16 cellular contexts compared by ENCODE assay signal in genomic region chr1:35288761-35289160, GRCh38. TPM values are rescaled to one million over a fixed set of nuclear protein-coding genes. Genes with fewer than 3 reads are reported as not detected.
A peak's percentile ranks its signal among the peaks of the same experiment; 100 is the strongest.
DNase-seq lines count a peak whose midpoint lies in the region; ATAC-seq and TF ChIP-seq lines count a peak whose summit lies in the region.
"Had no signal": no experiment of that assay in that cellular context is flagged by ENCODE, and none has a peak within 500 bp of the region (broad histone marks: within the 10 kb centered on the region; RNA-seq: fewer than 3 reads in every experiment).

No MANE protein-coding gene starts in this region.

- no peak for TF ChIP-seq CTCF in astrocyte of the spinal cord (IDR thresholded peaks at IDR 0.05; ENCODE audit: low read depth, low read length)
- TF ChIP-seq CTCF in type B pancreatic cell (conservative IDR thresholded peaks at IDR 0.05) = no peak
- no peak for TF ChIP-seq CTCF in A673 (conservative IDR thresholded peaks at IDR 0.05; ENCODE audit: low read depth, low read length)

- ATAC-seq in activated T-cell treated with anti-CD3 and anti-CD28 coated beads, Interleukin-2, amount 50 U/mL, for 72 hours (replicated peaks in 1 of 2) = no peak
- no peak for ATAC-seq in stimulated activated effector memory CD8-positive, alpha-beta T cell treated with anti-CD3 and anti-CD28 coated beads, Interleukin-12 subunit alpha, Interleukin-12 subunit beta, amount 100 ng/mL, for 72 hours

- intact Hi-C loops in A673 (cut with micrococcal nuclease; ENCODE audit: unreplicated experiment) = no loop called here

- H3K4me1 ChIP-seq in A673 (ENCODE audit: insufficient read depth, low read length, poor library complexity, severe bottlenecking) = no peaks in the 10 kb centered on the region
- H3K4me1 ChIP-seq: parathyroid adenoma had no signal

- in situ Hi-C loops in astrocyte of the spinal cord (cut with HindIII; ENCODE audit: low sequenced_read_pairs) = no loop called here

- no peaks in the 10 kb centered on the region for H3K27me3 ChIP-seq in A673 (replicated peaks; ENCODE audit: insufficient read depth, low read depth, low read length, poor library complexity)
- H3K27me3 ChIP-seq: cardiac muscle cell, upper lobe of left lung had no signal

- H3K4me1 Mint-ChIP-seq in activated T-cell treated with anti-CD3 and anti-CD28 coated beads, Interleukin-2, amount 50 U/mL, for 72 hours (ENCODE audit: low read depth) = peaks cover 41% of the 10 kb centered on the region
- H3K4me1 Mint-ChIP-seq in stimulated activated effector memory CD8-positive, alpha-beta T cell treated with anti-CD3 and anti-CD28 coated beads, Interleukin-12 subunit alpha, Interleukin-12 subunit beta, amount 100 ng/mL, for 72 hours = peaks cover 7% of the 10 kb centered on the region
- peaks cover 16% of the 10 kb centered on the region for H3K4me1 Mint-ChIP-seq in type B pancreatic cell (ENCODE audit: unreplicated experiment)

- peaks cover 0 to 4% of the 10 kb centered on the region in 2 donors for H3K9me3 Mint-ChIP-seq in activated T-cell treated with anti-CD3 and anti-CD28 coated beads, Interleukin-2, amount 50 U/mL, for 72 hours
- H3K9me3 Mint-ChIP-seq in stimulated activated effector memory CD8-positive, alpha-beta T cell treated with anti-CD3 and anti-CD28 coated beads, Interleukin-12 subunit alpha, Interleukin-12 subunit beta, amount 100 ng/mL, for 72 hours = no peaks in the 10 kb centered on the region
- H3K9me3 Mint-ChIP-seq in type B pancreatic cell = no peaks in the 10 kb centered on the region
- H3K9me3 Mint-ChIP-seq: activated T-helper 2 cell treated with anti-CD3 and anti-CD28 coated beads, Interferon-gamma antibody, Interleukin-2, Interleukin-4, amounts not matched to agents 10 μg/mL and 5 μg/mL and 100 μg/mL, durations not matched to agents 14 hours and 24 hours and 36 hours had no signal

- H3K27ac ChIP-seq in A673 (ENCODE audit: low read depth, low read length, poor library complexity, severe bottlenecking) = no peak overlapping the region
- H3K27ac ChIP-seq: parathyroid adenoma, upper lobe of left lung had no signal

- no peaks in the 10 kb centered on the region for H3K27me3 Mint-ChIP-seq in activated T-cell treated with anti-CD3 and anti-CD28 coated beads, Interleukin-2, amount 50 U/mL, for 72 hours (ENCODE audit: low read depth)
- H3K27me3 Mint-ChIP-seq in type B pancreatic cell = no peaks in the 10 kb centered on the region

- H3K4me3 ChIP-seq in astrocyte of the spinal cord (ENCODE audit: low read depth, low read length) (no peak overlapping the region), A673 (ENCODE audit: low read depth, low read length, poor library complexity, severe bottlenecking) (no peak overlapping the region)
- H3K4me3 ChIP-seq: cardiac muscle cell, upper lobe of left lung had no signal

- peak overlapping the region; percentile 20 for H3K27ac Mint-ChIP-seq in activated T-cell treated with anti-CD3 and anti-CD28 coated beads, Interleukin-2, amount 50 U/mL, for 72 hours
- peak overlapping the region; percentile 35 for H3K27ac Mint-ChIP-seq in stimulated activated effector memory CD8-positive, alpha-beta T cell treated with anti-CD3 and anti-CD28 coated beads, Interleukin-12 subunit alpha, Interleukin-12 subunit beta, amount 100 ng/mL, for 72 hours
- no peak overlapping the region for H3K27ac Mint-ChIP-seq in type B pancreatic cell

- CTCF ChIA-PET in A673 (lab: Charles Lee) = no interaction called here

- DNase-seq in activated T-cell treated with anti-CD3 and anti-CD28 coated beads, Interleukin-2, amount 50 U/mL, for 72 hours = no peak
- DNase-seq in activated T-cell treated with anti-CD3 and anti-CD28 coated beads, Interleukin-2, amount 50 U/mL, for 1 hour = no peak
- peak; percentile 76 for DNase-seq in astrocyte of the spinal cord (ENCODE audit: low read depth, low spot score)
- peak; percentile 67 for DNase-seq in iris pigment epithelial cell (ENCODE audit: low read depth)
- DNase-seq in stimulated activated effector memory CD8-positive, alpha-beta T cell treated with anti-CD3 and anti-CD28 coated beads, Interleukin-12 subunit alpha, Interleukin-12 subunit beta, amount 100 ng/mL, for 72 hours (ENCODE audit: low spot score in 2 of 2) = no peak
- no peak for DNase-seq in cortex of kidney (lab: John Stamatoyannopoulos, UW)
- no peak for DNase-seq in type B pancreatic cell (ENCODE audit: extremely low spot score, unreplicated experiment)
- no peak for DNase-seq in A673 (ENCODE audit: low spot score)
- DNase-seq: 8988T; activated CD4-positive, alpha-beta T cell treated with anti-CD3 and anti-CD28 coated beads, Interleukin-2, amount 50 U/mL, for 1 hour; NCI-H2171 treated with DMSO at 0.1 percent for 48 hours; SW 1271; upper lobe of left lung had no signal

- peaks cover 21% of the 10 kb centered on the region for H3K36me3 ChIP-seq in A673 (ENCODE audit: insufficient read depth, low read length, poor library complexity, severe bottlenecking)
- H3K36me3 ChIP-seq: cardiac muscle cell had no signal

- peaks cover 9 to 10% of the 10 kb centered on the region in 2 donors for H3K36me3 Mint-ChIP-seq in activated T-cell treated with anti-CD3 and anti-CD28 coated beads, Interleukin-2, amount 50 U/mL, for 72 hours (ENCODE audit: insufficient read depth in 2 of 2)
- H3K36me3 Mint-ChIP-seq in stimulated activated effector memory CD8-positive, alpha-beta T cell treated with anti-CD3 and anti-CD28 coated beads, Interleukin-12 subunit alpha, Interleukin-12 subunit beta, amount 100 ng/mL, for 72 hours = peaks cover 12% of the 10 kb centered on the region
- peaks cover 33% of the 10 kb centered on the region for H3K36me3 Mint-ChIP-seq in type B pancreatic cell

- H3K4me3 Mint-ChIP-seq in activated T-cell treated with anti-CD3 and anti-CD28 coated beads, Interleukin-2, amount 50 U/mL, for 72 hours = no peak overlapping the region
- H3K4me3 Mint-ChIP-seq in stimulated activated effector memory CD8-positive, alpha-beta T cell treated with anti-CD3 and anti-CD28 coated beads, Interleukin-12 subunit alpha, Interleukin-12 subunit beta, amount 100 ng/mL, for 72 hours = no peak overlapping the region
- H3K4me3 Mint-ChIP-seq in type B pancreatic cell = no peak overlapping the region

- peaks cover 7% of the 10 kb centered on the region for H3K9me3 ChIP-seq in A673 (ENCODE audit: low read depth, low read length, poor library complexity, severe bottlenecking)
- H3K9me3 ChIP-seq: upper lobe of left lung had no signal

- POLR2A ChIA-PET in A673 (lab: Charles Lee; ENCODE audit: low non-redundant PET) = no interaction called here

- no TSS peak for BruUV-seq in A673 (replicated peaks; lab: Mats Ljungman, UMichigan)

RNA-seq across cellular contexts. Expression of gene ZMYM4, which starts 20.3 kb away (rescaled TPM):
- 10 to 100 TPM; 37.5 to 54.7 TPM for total RNA-seq in activated T-cell treated with anti-CD3 and anti-CD28 coated beads, Interleukin-2, amount 50 U/mL, for 72 hours
- 58.3 and 85.4 TPM in 2 replicates for total RNA-seq in type B pancreatic cell (ENCODE audit: low replicate concordance)
- 80.0 and 83.5 TPM in 2 replicates for total RNA-seq in A673 (2021)

Comparison
In these comparisons a context has a peak if more than half of its experiments do, and no peak if none do; other contexts are left out.
1. DNase-seq: peak in astrocyte of the spinal cord (single experiment) and iris pigment epithelial cell (single experiment); none in activated T-cell treated with anti-CD3 and anti-CD28 coated beads, Interleukin-2, amount 50 U/mL, for 72 hours (0 of 2), activated T-cell treated with anti-CD3 and anti-CD28 coated beads, Interleukin-2, amount 50 U/mL, for 1 hour (single experiment), stimulated activated effector memory CD8-positive, alpha-beta T cell treated with anti-CD3 and anti-CD28 coated beads, Interleukin-12 subunit alpha, Interleukin-12 subunit beta, amount 100 ng/mL, for 72 hours (0 of 2), cortex of kidney (single experiment), type B pancreatic cell (single experiment) and A673 (single experiment).